ENCODE assay signal across 12 cellular contexts in the genomic region with DNA sequence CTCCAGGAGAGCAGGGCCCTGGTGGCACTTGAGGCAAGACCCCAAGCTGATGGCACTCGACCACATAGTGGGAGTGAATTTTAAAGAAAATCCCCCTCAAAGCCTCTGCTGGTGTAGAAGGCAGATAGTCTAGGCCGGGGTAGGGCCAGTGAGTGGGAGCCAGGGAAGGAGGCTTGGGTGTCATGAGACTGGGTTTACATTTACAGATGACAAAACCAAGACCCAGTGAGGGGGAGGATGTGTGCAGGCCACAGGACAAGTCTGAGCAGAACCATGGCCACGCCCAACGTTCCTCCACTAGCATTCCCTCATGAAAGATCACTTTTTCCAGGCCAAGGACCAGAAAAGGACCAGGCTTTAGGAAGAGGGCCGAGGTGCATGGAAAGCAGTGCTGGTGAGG. TPM values are rescaled to one million over a fixed set of nuclear protein-coding genes. Genes with fewer than 3 reads are reported as not detected.
DNase-seq lines count a peak whose midpoint lies in the region; ATAC-seq, FAIRE-seq and TF ChIP-seq lines count a peak whose summit lies in the region.
"Had no signal": no experiment of that assay in that cellular context is flagged by ENCODE, and none has a peak within 500 bp of the region (broad histone marks: within the 10 kb centered on the region; RNA-seq: fewer than 3 reads in every experiment).

No MANE protein-coding gene starts in this region.

- H2BK120ac ChIP-seq in IMR-90 (ENCODE audit: low read depth, low read length), result no peak overlapping the region

- no peak overlapping the region for H2BK5ac ChIP-seq in IMR-90 (ENCODE audit: low read depth, low read length, poor library complexity, severe bottlenecking)

- no peaks in the 10 kb centered on the region for H3K36me3 ChIP-seq in IMR-90 (ENCODE audit: control insufficient read depth, insufficient read depth, low read length)
- peaks cover 3% of the 10 kb centered on the region; the same call in 1 of the 3 replicates for H3K36me3 ChIP-seq in K562 (ENCODE audit: control insufficient read depth, insufficient read depth, low read length)

- H4K91ac ChIP-seq in IMR-90 (ENCODE audit: insufficient read depth, low read depth, low read length), result no peak overlapping the region

- 0 out of 2 replicates have a peak overlapping the region, but pooled peaks have one; percentile 1 for H3K27ac ChIP-seq in C4-2B
- no peak overlapping the region for H3K27ac ChIP-seq in IMR-90 (ENCODE audit: insufficient read depth, low read length)
- no peak overlapping the region for H3K27ac ChIP-seq in K562 (ENCODE audit: extremely low read depth, low read depth, low read length)

- CTCF ChIA-PET in IMR-90 (lab: Yijun Ruan, JAX) (interaction anchor here (1.0 to 2.1 kb wide), 3 partner anchors 76 to 126 kb away, joined by 3 to 7 read pairs (median 7); no protein-coding TSS in a partner anchor), K562 (lab: Yijun Ruan, JAX; ENCODE audit: low intra/inter-chr PET ratio) (interaction anchor here (1.2 to 2.3 kb wide), 3 partner anchors 35 to 125 kb away, joined by 4 to 15 read pairs (median 10); no protein-coding TSS in a partner anchor)

- dilution Hi-C loops in IMR-90 (cut with HindIII; ENCODE audit: low sequenced_read_pairs, unreplicated experiment), result no loop called here

- H3K4me3 ChIP-seq in IMR-90 (ENCODE audit: insufficient read depth, low read depth, low read length) (no peak overlapping the region), K562 (no peak overlapping the region)
- H3K4me3 ChIP-seq: body of pancreas had no signal

- H2AK9ac ChIP-seq in IMR-90 (replicated peaks; ENCODE audit: low read depth, low read length, poor library complexity), result no peak overlapping the region

- H3K27me3 Mint-ChIP-seq in nephron progenitor cell (ENCODE audit: low read depth, poor library complexity), result peaks cover 4% of the 10 kb centered on the region

- no peak overlapping the region for H4K5ac ChIP-seq in IMR-90 (ENCODE audit: low read depth, low read length)

- no peaks in the 10 kb centered on the region for H3K9me3 ChIP-seq in IMR-90 (ENCODE audit: control insufficient read depth, insufficient read depth, low read length)
- H3K9me3 ChIP-seq in K562 (replicated peaks; ENCODE audit: control insufficient read depth, insufficient read depth, low read depth, low read length), result no peaks in the 10 kb centered on the region
- H3K9me3 ChIP-seq: BE2C, body of pancreas had no signal

- no peak for TF ChIP-seq EP300 in K562 (IDR thresholded peaks at IDR 0.05; ENCODE audit: low read length)

- H3K4me2 ChIP-seq in IMR-90 (ENCODE audit: low read depth, low read length) (no peak overlapping the region), K562 (ENCODE audit: insufficient read depth, low read length) (no peak overlapping the region)

- peak overlapping the region; percentile 49; the same call in 1 of the 2 replicates for H2AK5ac ChIP-seq in IMR-90 (ENCODE audit: low read depth, low read length)

- no peak overlapping the region for H3K56ac ChIP-seq in IMR-90 (ENCODE audit: extremely low read depth, insufficient read depth, low read length)

- no peak overlapping the region for H3K18ac ChIP-seq in IMR-90 (ENCODE audit: low read depth, low read length)

- H3K14ac ChIP-seq in IMR-90 (replicated peaks; ENCODE audit: low read depth, low read length), result 0 out of 2 replicates have a peak overlapping the region, but pooled peaks have one; percentile 6

- no peak for FAIRE-seq in K562 (lab: Jason Lieb, UNC)

- H3K9me3 Mint-ChIP-seq in nephron progenitor cell, result no peaks in the 10 kb centered on the region
- H3K9me3 Mint-ChIP-seq: nephron had no signal

- no peak overlapping the region for H2BK20ac ChIP-seq in IMR-90 (ENCODE audit: low read depth, low read length)

- H3K4me3 Mint-ChIP-seq in nephron progenitor cell, result no peak overlapping the region
- H3K4me3 Mint-ChIP-seq: nephron had no signal

- H3K79me1 ChIP-seq in IMR-90 (ENCODE audit: low read depth in 1 of 2, low read length in 2 of 2), result peaks cover 7 to 23% of the 10 kb centered on the region in 2 experiments; a peak in 2 of 4 replicates

- no peak for TF ChIP-seq RAD21 in IMR-90 (IDR thresholded peaks at IDR 0.05; ENCODE audit: low read length)
- no peak for TF ChIP-seq RAD21 in K562 (CRISPR knock-in tag; conservative IDR thresholded peaks at IDR 0.05 in 1 of 2, IDR thresholded peaks at IDR 0.05 in 1 of 2)

- H2BK15ac ChIP-seq in IMR-90 (ENCODE audit: low read depth, low read length), result no peak overlapping the region

- no CpG with 5 or more reads among the region's 5 CpGs for WGBS in IMR-90 (ENCODE audit: extremely low coverage in 2 of 2, insufficient read length in 1 of 2), 2 experiments
- 40% methylated on average over 4 of the region's 5 CpGs for WGBS in K562 (ENCODE audit: insufficient coverage, low coverage, missing lambda C conversion rate)

- no peaks in the 10 kb centered on the region for H3K27me3 ChIP-seq in IMR-90 (ENCODE audit: control insufficient read depth, insufficient read depth, low read length)
- H3K27me3 ChIP-seq in K562 (ENCODE audit: control insufficient read depth in 2 of 2, insufficient read depth in 2 of 2, low read length in 2 of 2), result no peaks in the 10 kb centered on the region
- H3K27me3 ChIP-seq: BE2C, body of pancreas had no signal

- ATAC-seq in IMR-90 (ENCODE audit: low read depth), result no peak
- ATAC-seq in K562, result peak; percentile 32; the same call in 1 of the 3 replicates
- no peak for ATAC-seq in HG02571 (IDR thresholded peaks at IDR 0.05; ENCODE audit: unreplicated experiment)
- ATAC-seq: body of pancreas had no signal

- H2AFZ ChIP-seq in IMR-90 (replicated peaks; ENCODE audit: low read length, poor library complexity), result no peak overlapping the region
- H2AFZ ChIP-seq in K562 (ENCODE audit: low read depth, low read length), result no peak overlapping the region

- no peak for DNase-seq in IMR-90
- peak in 3 of 4 experiments; percentile 18 to 35 (median 20) for DNase-seq in K562 (ENCODE audit: extremely low read depth in 1 of 4, low spot score in 3 of 4)
- DNase-seq in nephron progenitor cell, result no peak
- no peak for DNase-seq in islet precursor cell
- no peak for DNase-seq in NCI-H345 (lab: John Stamatoyannopoulos, UW)
- DNase-seq in NCI-H187 treated with DMSO at 0.1 percent for 48 hours (lab: John Stamatoyannopoulos, UW), result no peak
- DNase-seq: BE2C, body of pancreas, SIG-M5 had no signal

- H3K27ac Mint-ChIP-seq in nephron progenitor cell, result peak overlapping the region; percentile 80
- H3K27ac Mint-ChIP-seq: nephron had no signal

- peaks cover 46% of the 10 kb centered on the region for H3K4me1 Mint-ChIP-seq in nephron progenitor cell

- in situ Hi-C loops in IMR-90 (cut with MboI; ENCODE audit: low sequenced_read_pairs), result no loop called here
- in situ Hi-C loops in K562 (cut with MboI), result no loop called here

- H3K4me1 ChIP-seq in IMR-90 (ENCODE audit: control insufficient read depth, insufficient read depth, low read length), result peaks cover 23% of the 10 kb centered on the region
- H3K4me1 ChIP-seq in K562 (replicated peaks in 1 of 2; ENCODE audit: control insufficient read depth in 2 of 2, insufficient read depth in 2 of 2, low read length in 2 of 2), result peaks cover 18 to 19% of the 10 kb centered on the region in 2 experiments; a peak in 4 of 5 replicates

- POLR2A ChIA-PET in IMR-90 (lab: Charles Lee; ENCODE audit: unreplicated experiment) (no interaction called here), K562 (lab: Yijun Ruan, JAX) (interaction anchor here (0.7 kb wide), 1 partner anchor 31 kb away, joined by 3 read pairs; no protein-coding TSS in a partner anchor)

- no peak overlapping the region for H3K4ac ChIP-seq in IMR-90 (ENCODE audit: low read depth, low read length)

- H4K20me1 ChIP-seq in IMR-90 (ENCODE audit: insufficient read depth, low read length) (no peaks in the 10 kb centered on the region), K562 (replicated peaks; ENCODE audit: control insufficient read depth, insufficient read depth, low read length) (no peaks in the 10 kb centered on the region; the same call in 1 of the 2 replicates)

- H3K9me1 ChIP-seq in IMR-90 (ENCODE audit: insufficient read depth, low read length) (peaks cover 24% of the 10 kb centered on the region), K562 (ENCODE audit: control insufficient read depth, insufficient read depth, low read length) (no peaks in the 10 kb centered on the region)

- H4K8ac ChIP-seq in IMR-90 (ENCODE audit: low read depth in 2 of 2, low read length in 2 of 2), result no peak overlapping the region

- BruUV-seq in IMR-90 (replicated peaks; lab: Mats Ljungman, UMichigan), result no TSS peak
- BruUV-seq in K562 (replicated peaks; lab: Mats Ljungman, UMichigan), result no TSS peak

- TF ChIP-seq CTCF in C4-2B (conservative IDR thresholded peaks at IDR 0.05), result no peak
- TF ChIP-seq CTCF in IMR-90 (conservative IDR thresholded peaks at IDR 0.05; ENCODE audit: low read depth, low read length), result no peak
- TF ChIP-seq CTCF in K562 (IDR thresholded peaks at IDR 0.05 in 2 of 3, conservative IDR thresholded peaks at IDR 0.05 in 1 of 3; ENCODE audit: insufficient read depth in 2 of 3, low read depth in 1 of 3, low read length in 3 of 3), result no peak
- TF ChIP-seq CTCF in nephron progenitor cell (IDR thresholded peaks at IDR 0.05), result no peak

- H3K9ac ChIP-seq in IMR-90 (ENCODE audit: low read depth, low read length), result no peak overlapping the region
- no peak overlapping the region for H3K9ac ChIP-seq in K562 (ENCODE audit: insufficient read depth in 1 of 2, low read depth in 2 of 2, low read length in 2 of 2)

- peaks cover 9% of the 10 kb centered on the region for H3K36me3 Mint-ChIP-seq in nephron progenitor cell (ENCODE audit: low read depth)

- TF ChIP-seq POLR2A in IMR-90 (IDR thresholded peaks at IDR 0.05; ENCODE audit: low read depth, low read length) (no peak), K562 (conservative IDR thresholded peaks at IDR 0.05) (no peak)

- intact Hi-C loops in IMR-90 (cut with micrococcal nuclease) (loop anchor here (5.0 kb wide), 1 partner anchor 75 kb away; no protein-coding TSS in a partner anchor), K562 (cut with micrococcal nuclease) (no loop called here)

- peaks cover 2% of the 10 kb centered on the region; the same call in 2 of the 3 replicates for H3K79me2 ChIP-seq in K562 (ENCODE audit: control insufficient read depth, insufficient read depth, low read length)

- H3K23ac ChIP-seq in IMR-90 (ENCODE audit: low read depth, low read length), result no peak overlapping the region

RNA-seq across cellular contexts. Expression of gene EVL, which starts 42.0 kb away (rescaled TPM):
- total RNA-seq in IMR-90 (2012; rRNA removed) (7.2 TPM in 2 replicates), K562 (2014; rRNA removed) (23.9 and 26.3 TPM in 2 replicates), K562 (2014; rRNA removed; fragmentation: Illumina TruSeq; extraction: Trizol) (15.6 and 17.6 TPM in 2 replicates), K562 (2015; rRNA removed; fragmentation: Illumina TruSeq; extraction: Trizol) (18.2 and 18.6 TPM in 2 replicates), K562 (2021) (39.3 and 43.4 TPM in 2 replicates)
- polyA plus RNA-seq in IMR-90 (2012; rRNA removed) (36.5 and 36.6 TPM in 2 replicates), K562 (2011; rRNA removed) (29.4 and 30.4 TPM in 2 replicates), K562 (2014; fragmentation: Illumina TruSeq; extraction: Trizol) (35.0 and 36.1 TPM in 2 replicates), K562 (2014; fragmentation: Nextera tagmentation; extraction: Ambion mirVana) (1 to 10 TPM; 2.9 to 4.0 TPM), K562 (2014; rRNA removed) (28.9 and 30.8 TPM in 2 replicates)
- polyA plus RNA-seq in IMR-90 (2012; cell fraction: cytosol; rRNA removed), result 23.4 and 26.6 TPM in 2 replicates
- polyA plus RNA-seq in IMR-90 (2012; cell fraction: nucleus; rRNA removed; ENCODE audit: low replicate concordance), result 208 and 301 TPM in 2 replicates
- total RNA-seq in K562 (2011; cell fraction: chromatin; rRNA removed; ENCODE audit: low replicate concordance), result 128 and 200 TPM in 2 replicates
- 79.5 and 87.4 TPM in 2 replicates for total RNA-seq in K562 (2011; cell fraction: nucleolus; rRNA removed)
- 91.0 and 118 TPM in 2 replicates for total RNA-seq in K562 (2011; cell fraction: nucleoplasm; rRNA removed)
- polyA plus RNA-seq in K562 (2011; cell fraction: cytosol; rRNA removed), result 24.7 and 27.8 TPM in 2 replicates
- 87.8 and 114 TPM in 2 replicates for polyA plus RNA-seq in K562 (2011; cell fraction: nucleus; rRNA removed)
- polyA plus RNA-seq in K562 (2012), result 33.0 and 36.9 TPM in 2 replicates
- 23.0 and 23.4 TPM in 2 replicates for polyA minus RNA-seq in K562 (2011; rRNA and poly(A)+ RNA removed)
- 16.3 and 18.9 TPM in 2 replicates for polyA minus RNA-seq in K562 (2011; cell fraction: cytosol; rRNA and poly(A)+ RNA removed)
- 28.1 and 31.0 TPM in 2 replicates for polyA minus RNA-seq in K562 (2011; cell fraction: nucleus; rRNA and poly(A)+ RNA removed)

RNA-seq across cellular contexts. Expression of gene DEGS2, which starts 52.2 kb away (rescaled TPM):
- total RNA-seq in IMR-90 (2012; rRNA removed) (not detected in 2 replicates), K562 (2014; rRNA removed) (2.7 and 2.9 TPM in 2 replicates), K562 (2014; rRNA removed; fragmentation: Illumina TruSeq; extraction: Trizol) (0.19 and 0.44 TPM in 2 replicates), K562 (2015; rRNA removed; fragmentation: Illumina TruSeq; extraction: Trizol) (0.34 and 0.36 TPM in 2 replicates), K562 (2021) (2.7 TPM in 2 replicates)
- polyA plus RNA-seq in IMR-90 (2012; rRNA removed) (not detected in 2 replicates), K562 (2011; rRNA removed) (0.46 and 1.1 TPM in 2 replicates), K562 (2014; fragmentation: Illumina TruSeq; extraction: Trizol) (0.22 and 0.76 TPM in 2 replicates), K562 (2014; fragmentation: Nextera tagmentation; extraction: Ambion mirVana) (under 1 TPM; 0.57 to 0.70 TPM), K562 (2014; rRNA removed) (0.42 and 2.7 TPM in 2 replicates)
- polyA plus RNA-seq in IMR-90 (2012; cell fraction: cytosol; rRNA removed), result 0.01 TPM in 1 of 2 replicates, not detected in the other
- polyA plus RNA-seq in IMR-90 (2012; cell fraction: nucleus; rRNA removed; ENCODE audit: low replicate concordance), result 0.02 and 0.14 TPM in 2 replicates
- total RNA-seq in K562 (2011; cell fraction: chromatin; rRNA removed; ENCODE audit: low replicate concordance), result 2.6 and 7.4 TPM in 2 replicates
- 4.3 and 4.8 TPM in 2 replicates for total RNA-seq in K562 (2011; cell fraction: nucleolus; rRNA removed)
- total RNA-seq in K562 (2011; cell fraction: nucleoplasm; rRNA removed), result 2.5 and 2.8 TPM in 2 replicates
- 0.41 and 3.5 TPM in 2 replicates for polyA plus RNA-seq in K562 (2011; cell fraction: cytosol; rRNA removed)
- polyA plus RNA-seq in K562 (2011; cell fraction: nucleus; rRNA removed), result 1.4 and 6.6 TPM in 2 replicates
- polyA plus RNA-seq in K562 (2012), result 1.4 and 4.2 TPM in 2 replicates
- 0.09 and 0.32 TPM in 2 replicates for polyA minus RNA-seq in K562 (2011; rRNA and poly(A)+ RNA removed)
- polyA minus RNA-seq in K562 (2011; cell fraction: cytosol; rRNA and poly(A)+ RNA removed), result 1.2 and 2.5 TPM in 2 replicates
- 0.78 and 1.5 TPM in 2 replicates for polyA minus RNA-seq in K562 (2011; cell fraction: nucleus; rRNA and poly(A)+ RNA removed)

Comparison
In these comparisons a context has a peak if more than half of its experiments do, and no peak if none do; other contexts are left out.
1. DNase-seq: peak in K562 (3 of 4); none in IMR-90 (single experiment), nephron progenitor cell (single experiment), islet precursor cell (single experiment), NCI-H345 (single experiment) and NCI-H187 treated with DMSO at 0.1 percent for 48 hours (single experiment).